In the genomic region with DNA sequence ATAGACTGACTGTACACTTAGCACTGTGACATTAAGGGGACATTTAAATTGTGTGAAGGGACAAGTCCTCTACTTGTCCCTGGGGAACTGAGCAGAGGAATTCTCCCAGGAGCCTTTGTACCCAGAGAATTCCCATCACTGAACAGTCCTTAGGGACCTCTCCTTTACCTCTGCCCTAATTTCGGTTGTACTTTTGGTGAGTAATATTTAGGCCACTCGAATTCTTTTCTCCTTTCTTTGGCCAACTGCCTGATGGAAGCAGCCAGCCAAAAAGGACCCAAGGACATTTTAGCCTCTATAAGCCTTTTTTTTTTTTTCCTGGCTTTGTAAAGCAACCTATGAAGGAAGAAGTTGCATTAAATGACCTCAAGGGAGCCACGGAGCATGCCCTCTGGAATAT, we compare ENCODE assay signal across 31 cellular contexts.
DNase-seq lines count a peak whose midpoint lies in the region; ATAC-seq, FAIRE-seq and TF ChIP-seq lines count a peak whose summit lies in the region.
"Had no signal": no experiment of that assay in that cellular context is flagged by ENCODE, and none has a peak within 500 bp of the region (broad histone marks: within the 10 kb centered on the region; RNA-seq: fewer than 3 reads in every experiment).

No MANE protein-coding gene starts in this region.

- H3K9me3 ChIP-seq in A549 (no peaks in the 10 kb centered on the region), GM23248 (ENCODE audit: low read depth) (no peaks in the 10 kb centered on the region), endodermal cell (ENCODE audit: control insufficient read depth, low read length) (no peaks in the 10 kb centered on the region)
- H3K9me3 ChIP-seq in effector memory CD4-positive, alpha-beta T cell (ENCODE audit: control insufficient read depth, low read length): no peaks in the 10 kb centered on the region
- H3K9me3 ChIP-seq: BLaER1, uterus had no signal

- no peaks in the 10 kb centered on the region for H3K36me3 Mint-ChIP-seq in endodermal cell (ENCODE audit: low read depth)
- H3K36me3 Mint-ChIP-seq: memory B cell had no signal

- 0 out of 3 replicates have a peak overlapping the region, but pooled peaks have one; percentile 2 for H3K4me2 ChIP-seq in A549
- H3K4me2 ChIP-seq in GM23248 (ENCODE audit: unreplicated experiment): peak overlapping the region; percentile 16
- H3K4me2 ChIP-seq: BLaER1 had no signal

- DNase-seq in A549 (ENCODE audit: low read depth in 1 of 2, low spot score in 1 of 2) (no peak), GM23248 (peak; percentile 39), cardiac fibroblast (ENCODE audit: low read depth in 2 of 2) (peak; percentile 66 to 67), left ventricle myocardium superior (no peak), dermis blood vessel endothelial cell (no peak), endodermal cell (no peak)
- DNase-seq in effector memory CD4-positive, alpha-beta T cell: no peak
- DNase-seq: activated CD4-positive, alpha-beta T cell treated with anti-CD3 and anti-CD28 coated beads for 4 hours; activated naive CD4-positive, alpha-beta T cell; activated T-cell treated with anti-CD3 and anti-CD28 coated beads, Interleukin-2, amount 50 U/mL, for 48 hours; amygdala; Calu3; caudate nucleus; EL; HFFc6; IMR-90; NCI-H1105; NCI-H1930; NCI-H226; NCI-H774; small intestine; stimulated activated CD4-positive, alpha-beta T cell treated with anti-CD3 and anti-CD28 coated beads, Interleukin-2, amount 100 ng/mL, for 24 hours; uterus had no signal

- H3K4me1 Mint-ChIP-seq in endodermal cell: no peaks in the 10 kb centered on the region
- H3K4me1 Mint-ChIP-seq: memory B cell had no signal

- no peaks in the 10 kb centered on the region for H3K79me2 ChIP-seq in GM23248 (ENCODE audit: insufficient read depth)

- no peak for TF ChIP-seq RAD21 in A549 (conservative IDR thresholded peaks at IDR 0.05 in 1 of 2, IDR thresholded peaks at IDR 0.05 in 1 of 2)

- peaks cover 12% of the 10 kb centered on the region for H3K4me1 ChIP-seq in A549
- peaks cover 8% of the 10 kb centered on the region for H3K4me1 ChIP-seq in GM23248 (ENCODE audit: insufficient read depth)
- no peaks in the 10 kb centered on the region for H3K4me1 ChIP-seq in effector memory CD4-positive, alpha-beta T cell (ENCODE audit: control insufficient read depth, insufficient read depth, low read length, poor library complexity, severe bottlenecking)
- no peaks in the 10 kb centered on the region for H3K4me1 ChIP-seq in endodermal cell (ENCODE audit: control insufficient read depth, insufficient read depth, low read length)
- H3K4me1 ChIP-seq: uterus had no signal

- no peaks in the 10 kb centered on the region for H3K27me3 Mint-ChIP-seq in endodermal cell (ENCODE audit: insufficient read depth)

- CTCF ChIA-PET in A549 (lab: Yijun Ruan, JAX): interaction anchor here (2.1 kb wide), 1 partner anchor 11 kb away, joined by 4 read pairs; no protein-coding TSS in a partner anchor

- FAIRE-seq in A549 (lab: Jason Lieb, UNC): no peak
- FAIRE-seq: frontal cortex, keratinocyte, small intestine had no signal

- H3F3A ChIP-seq in GM23248 (ENCODE audit: insufficient read depth): no peaks in the 10 kb centered on the region

- ATAC-seq in A549: no peak; a peak in 1 of 6 replicates
- ATAC-seq in left ventricle myocardium superior: peak; percentile 90
- ATAC-seq in GM18870 (IDR thresholded peaks at IDR 0.05; ENCODE audit: unreplicated experiment): no peak
- ATAC-seq: SK-N-SH treated with all-trans-retinoic acid at 6 μM for 48 hours had no signal

- H3K4me3 ChIP-seq in A549: no peak overlapping the region
- no peak overlapping the region for H3K4me3 ChIP-seq in GM23248
- no peak overlapping the region for H3K4me3 ChIP-seq in cardiac fibroblast (replicated peaks in 1 of 2; ENCODE audit: low read depth in 2 of 2, low read length in 2 of 2)
- no peak overlapping the region for H3K4me3 ChIP-seq in effector memory CD4-positive, alpha-beta T cell (ENCODE audit: insufficient read depth, low read depth, low read length, poor library complexity, severe bottlenecking)
- no peak overlapping the region for H3K4me3 ChIP-seq in endodermal cell (ENCODE audit: low read length)
- H3K4me3 ChIP-seq: BLaER1, uterus had no signal

- POLR2A ChIA-PET in A549 (lab: Yijun Ruan, JAX): no interaction called here

- H3K9me2 ChIP-seq in GM23248 (ENCODE audit: insufficient read depth): no peaks in the 10 kb centered on the region

- 0 out of 6 replicates have a peak overlapping the region, but pooled peaks of 1 of the 2 experiments have one; percentile 21 for H3K27ac ChIP-seq in A549
- H3K27ac ChIP-seq in GM23248: no peak overlapping the region
- H3K27ac ChIP-seq in effector memory CD4-positive, alpha-beta T cell (ENCODE audit: insufficient read depth, low read length, poor library complexity, severe bottlenecking): no peak overlapping the region
- no peak overlapping the region for H3K27ac ChIP-seq in endodermal cell (ENCODE audit: low read depth, low read length)
- H3K27ac ChIP-seq: BLaER1, epithelial cell of prostate, RWPE1 had no signal

- H3K36me3 ChIP-seq in GM23248 (ENCODE audit: low read depth) (no peaks in the 10 kb centered on the region), endodermal cell (ENCODE audit: control insufficient read depth, insufficient read depth, low read length) (no peaks in the 10 kb centered on the region)
- H3K36me3 ChIP-seq in effector memory CD4-positive, alpha-beta T cell (ENCODE audit: control insufficient read depth, insufficient read depth, low read length): no peaks in the 10 kb centered on the region
- H3K36me3 ChIP-seq: BLaER1, uterus had no signal

- no peak overlapping the region for H3K4me3 Mint-ChIP-seq in endodermal cell
- H3K4me3 Mint-ChIP-seq: HFFc6, memory B cell had no signal

- no peak overlapping the region for H2AFZ ChIP-seq in GM23248

- in situ Hi-C loops in GM23248 (cut with MboI): no loop called here

- no peak for TF ChIP-seq CTCF in A549 (IDR thresholded peaks at IDR 0.05)
- TF ChIP-seq CTCF in cardiac fibroblast (IDR thresholded peaks at IDR 0.05; ENCODE audit: low read depth, low read length): no peak
- TF ChIP-seq CTCF in endodermal cell (conservative IDR thresholded peaks at IDR 0.05): no peak

- no peaks in the 10 kb centered on the region for H3K9me3 Mint-ChIP-seq in endodermal cell
- H3K9me3 Mint-ChIP-seq: HFFc6, memory B cell had no signal

- H3K9ac ChIP-seq in GM23248 (no peak overlapping the region), endodermal cell (ENCODE audit: extremely low read depth, low read length, poor library complexity, severe bottlenecking) (no peak overlapping the region)
- H3K9ac ChIP-seq: BLaER1 had no signal

- intact Hi-C loops in left ventricle myocardium superior (cut with micrococcal nuclease): no loop called here

- H4K20me1 ChIP-seq in GM23248 (ENCODE audit: insufficient read depth): no peaks in the 10 kb centered on the region
- H4K20me1 ChIP-seq: BLaER1 had no signal

- H3K27me3 ChIP-seq in GM23248 (replicated peaks; ENCODE audit: insufficient read depth): no peaks in the 10 kb centered on the region
- no peaks in the 10 kb centered on the region for H3K27me3 ChIP-seq in effector memory CD4-positive, alpha-beta T cell (replicated peaks; ENCODE audit: control insufficient read depth, insufficient read depth, low read length, poor library complexity, severe bottlenecking)
- no peaks in the 10 kb centered on the region for H3K27me3 ChIP-seq in endodermal cell (ENCODE audit: control insufficient read depth, insufficient read depth, low read length, poor library complexity, severe bottlenecking)
- H3K27me3 ChIP-seq: BLaER1, uterus had no signal

- H3K27ac Mint-ChIP-seq in endodermal cell: no peak overlapping the region
- H3K27ac Mint-ChIP-seq: HFFc6, memory B cell had no signal

- no peak for TF ChIP-seq POLR2A in A549 (IDR thresholded peaks at IDR 0.05; ENCODE audit: low read length)

- TF ChIP-seq EP300 in A549 (IDR thresholded peaks at IDR 0.05): no peak

- WGBS in A549 (ENCODE audit: missing lambda C conversion rate): 41% methylated on average over 3 of the region's 3 CpGs
- WGBS in GM23248 (ENCODE audit: low coverage in 1 of 2, low lambda C conversion rate in 2 of 2, missing lambda C conversion rate in 2 of 2), 2 experiments: 35 to 51% methylated on average over 3 of the region's 3 CpGs
- WGBS in endodermal cell (ENCODE audit: insufficient coverage in 1 of 2, insufficient read length in 1 of 2), 2 experiments: 90 to 92% methylated on average over 3 of the region's 3 CpGs

TF ChIP-seq in A549, 52 proteins besides CTCF, POLR2A, EP300 and RAD21:
- TF ChIP-seq RFX5 (IDR thresholded peaks at IDR 0.05): no peak
TF ChIP-seq in A549: peak in this region for 0.

Comparison
In these comparisons a context has a peak if more than half of its experiments do, and no peak if none do; other contexts are left out.
1. DNase-seq: peak in GM23248 (single experiment) and cardiac fibroblast (2 of 2); none in A549 (0 of 2), left ventricle myocardium superior (single experiment), dermis blood vessel endothelial cell (single experiment), effector memory CD4-positive, alpha-beta T cell (0 of 3) and endodermal cell (single experiment).